9 cellular contexts compared by ENCODE assay signal in genomic region chr4:146022541-146022940, GRCh38.
"Had no signal": no experiment of that assay in that cellular context is flagged by ENCODE, and none has a peak within 500 bp of the region (broad histone marks: within the 10 kb centered on the region; RNA-seq: fewer than 3 reads in every experiment).

No MANE protein-coding gene starts in this region.

- DNase-seq: H9, HCEC 1CT, Karpas-422, KBM-7 had no signal

- FAIRE-seq: H1, H54, HTR-8/SVneo had no signal

- H3K27ac ChIP-seq: KMS-11 had no signal

- ATAC-seq: GM23338 had no signal
